Comparison of ENCODE assay signal across 9 cellular contexts in genomic region chr4:5863461-5864113, GRCh38. TPM values are rescaled to one million over a fixed set of nuclear protein-coding genes. Genes with fewer than 3 reads are reported as not detected.
DNase-seq lines count a peak whose midpoint lies in the region; ATAC-seq and TF ChIP-seq lines count a peak whose summit lies in the region.
"Had no signal": no experiment of that assay in that cellular context is flagged by ENCODE, and none has a peak within 500 bp of the region (broad histone marks: within the 10 kb centered on the region; RNA-seq: fewer than 3 reads in every experiment).

No MANE protein-coding gene starts in this region.

- peaks cover 24% of the 10 kb centered on the region for H3K4me1 ChIP-seq in SJCRH30

- H3K27me3 ChIP-seq in SJCRH30 = no peaks in the 10 kb centered on the region

- H3K9me3 ChIP-seq in SJCRH30 (replicated peaks) = no peaks in the 10 kb centered on the region

- DNase-seq in NCI-H2227 (lab: John Stamatoyannopoulos, UW; ENCODE audit: unreplicated experiment) (peak; percentile 36), NCI-H2227 treated with DMSO at 0.1 percent for 48 hours (lab: John Stamatoyannopoulos, UW) (no peak), SJCRH30 (peak; percentile 84 to 90), epithelial cell of proximal tubule (ENCODE audit: low read depth) (peak; percentile 83), SHP77 treated with DMSO at 0.1 percent for 48 hours (lab: John Stamatoyannopoulos, UW) (no peak), ureter (ENCODE audit: low spot score) (no peak)
- peak; percentile 10 to 61 (median 28) for DNase-seq in stimulated activated CD4-positive, alpha-beta T cell treated with anti-CD3 and anti-CD28 coated beads, TNF-alpha, amount 100 ng/mL, for 24 hours (ENCODE audit: low read depth in 3 of 3)
- DNase-seq: C1 segment of cervical spinal cord had no signal

- no peak for ATAC-seq in HG02798 (IDR thresholded peaks at IDR 0.05; ENCODE audit: poor library complexity, unreplicated experiment)

- H3K4me3 ChIP-seq in SJCRH30 = no peak overlapping the region
- no peak overlapping the region for H3K4me3 ChIP-seq in epithelial cell of proximal tubule (ENCODE audit: low read depth, low read length)

- peaks cover 32% of the 10 kb centered on the region for H3K36me3 ChIP-seq in SJCRH30

- no peak for TF ChIP-seq CTCF in epithelial cell of proximal tubule (conservative IDR thresholded peaks at IDR 0.05; ENCODE audit: low read depth, low read length)

- peak overlapping the region; percentile 43 for H3K27ac ChIP-seq in SJCRH30

RNA-seq across cellular contexts. Expression of gene CRMP1, which starts 29.3 kb away (rescaled TPM):
- total RNA-seq in SJCRH30 (2014; rRNA removed; shearing (Covaris generic)) = 87.0 and 88.0 TPM in 2 replicates
- total RNA-seq in epithelial cell of proximal tubule (0.22 and 1.8 TPM in 2 replicates), ureter (1.3 TPM)

Comparison
In these comparisons a context has a peak if more than half of its experiments do, and no peak if none do; other contexts are left out.
1. DNase-seq: peak in NCI-H2227 (single experiment), SJCRH30 (2 of 2), epithelial cell of proximal tubule (single experiment) and stimulated activated CD4-positive, alpha-beta T cell treated with anti-CD3 and anti-CD28 coated beads, TNF-alpha, amount 100 ng/mL, for 24 hours (3 of 3); none in NCI-H2227 treated with DMSO at 0.1 percent for 48 hours (single experiment), SHP77 treated with DMSO at 0.1 percent for 48 hours (single experiment) and ureter (single experiment).
2. RNA of gene CRMP1, which starts 29.3 kb away (total RNA-seq): 87.0 to 88.0 TPM in SJCRH30; 0.22 to 1.8 TPM in epithelial cell of proximal tubule and 1.3 TPM in ureter (single experiment); every median in the first group is over 10 times any median in the second.